ENCODE assay signal across 8 cellular contexts in the genomic region with DNA sequence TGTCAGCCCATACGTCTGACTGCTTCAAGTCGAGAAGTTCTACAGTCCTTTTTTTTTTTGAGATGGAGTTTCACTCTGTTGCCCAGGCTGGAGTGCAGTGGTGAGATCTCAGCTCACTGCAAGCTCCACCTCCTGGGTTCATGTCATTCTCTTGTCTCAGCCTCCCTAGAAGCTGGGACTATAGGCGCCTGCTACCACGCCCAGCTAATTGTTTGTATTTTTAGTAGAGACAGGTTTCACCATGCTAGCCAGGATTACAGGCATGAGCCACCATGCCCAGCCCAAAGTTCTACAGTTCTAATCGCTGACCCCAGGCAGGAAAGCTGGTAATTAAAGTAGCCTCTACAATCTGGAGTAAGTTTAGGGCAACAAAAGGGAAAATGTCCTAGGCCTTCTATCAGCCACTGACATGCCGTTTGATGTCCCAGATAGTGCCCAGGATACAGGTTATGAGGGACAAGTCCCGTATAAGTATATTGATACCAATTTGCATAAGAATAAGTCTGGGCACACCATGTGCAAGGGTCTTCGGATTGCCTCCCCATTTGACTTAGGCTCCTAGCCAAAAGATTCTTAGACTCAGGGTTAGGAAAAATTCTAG.
DNase-seq lines count a peak whose midpoint lies in the region; ATAC-seq, FAIRE-seq and TF ChIP-seq lines count a peak whose summit lies in the region.

No MANE protein-coding gene starts in this region.

- H3K4me1 ChIP-seq in K562 (replicated peaks in 1 of 2; ENCODE audit: control insufficient read depth in 2 of 2, insufficient read depth in 2 of 2, low read length in 2 of 2) (no peaks in the 10 kb centered on the region), suprapubic skin (no peaks in the 10 kb centered on the region)

- peak overlapping the region; percentile 41; the same call in 1 of the 2 replicates for H3K4me3 ChIP-seq in K562
- peak overlapping the region; percentile 42 for H3K4me3 ChIP-seq in suprapubic skin

- peak overlapping the region; percentile 87 for H3K27ac Mint-ChIP-seq in activated naive CD4-positive, alpha-beta T cell treated with anti-CD3 and anti-CD28 coated beads for 36 hours

- H3K9me3 Mint-ChIP-seq in activated naive CD4-positive, alpha-beta T cell treated with anti-CD3 and anti-CD28 coated beads for 36 hours, result peaks cover 10% of the 10 kb centered on the region

- ATAC-seq in HG03025 (IDR thresholded peaks at IDR 0.05; ENCODE audit: low FRiP score, unreplicated experiment) (peak; percentile 42), K562 (no peak)

- in situ Hi-C loops in K562 (cut with MboI), result no loop called here

- peak overlapping the region; percentile 81 for H3K4me3 Mint-ChIP-seq in activated naive CD4-positive, alpha-beta T cell treated with anti-CD3 and anti-CD28 coated beads for 36 hours

- no peak for TF ChIP-seq EP300 in K562 (IDR thresholded peaks at IDR 0.05; ENCODE audit: low read length)
- no peak for TF ChIP-seq EP300 in suprapubic skin (IDR thresholded peaks at IDR 0.05)

- POLR2A ChIA-PET in K562 (lab: Yijun Ruan, JAX), result no interaction called here

- H3K4me1 Mint-ChIP-seq in activated naive CD4-positive, alpha-beta T cell treated with anti-CD3 and anti-CD28 coated beads for 36 hours (ENCODE audit: low read depth), result peaks cover 38% of the 10 kb centered on the region

- H2AFZ ChIP-seq in K562 (ENCODE audit: low read depth, low read length), result no peak overlapping the region

- no peaks in the 10 kb centered on the region for H3K27me3 Mint-ChIP-seq in activated naive CD4-positive, alpha-beta T cell treated with anti-CD3 and anti-CD28 coated beads for 36 hours (ENCODE audit: low read depth)

- BruUV-seq in K562 (replicated peaks; lab: Mats Ljungman, UMichigan), result no TSS peak

- CTCF ChIA-PET in activated naive CD4-positive, alpha-beta T cell treated with anti-CD3 and anti-CD28 coated beads for 36 hours (lab: Charles Lee), result no interaction called here
- CTCF ChIA-PET in K562 (lab: Yijun Ruan, JAX; ENCODE audit: low intra/inter-chr PET ratio), result no interaction called here

- peaks cover 5% of the 10 kb centered on the region for H3K36me3 Mint-ChIP-seq in activated naive CD4-positive, alpha-beta T cell treated with anti-CD3 and anti-CD28 coated beads for 36 hours (ENCODE audit: low read depth)

- H3K36me3 ChIP-seq in K562 (ENCODE audit: control insufficient read depth, insufficient read depth, low read length) (no peaks in the 10 kb centered on the region), suprapubic skin (no peaks in the 10 kb centered on the region)

- no peak overlapping the region for H3K9ac ChIP-seq in K562 (ENCODE audit: insufficient read depth in 1 of 2, low read depth in 2 of 2, low read length in 2 of 2)

- TF ChIP-seq CTCF in K562 (IDR thresholded peaks at IDR 0.05 in 2 of 3, conservative IDR thresholded peaks at IDR 0.05 in 1 of 3; ENCODE audit: insufficient read depth in 2 of 3, low read depth in 1 of 3, low read length in 3 of 3) (no peak), suprapubic skin (IDR thresholded peaks at IDR 0.05) (no peak)

- H3K9me3 ChIP-seq in K562 (replicated peaks; ENCODE audit: control insufficient read depth, insufficient read depth, low read depth, low read length), result no peaks in the 10 kb centered on the region; the same call in 1 of the 2 replicates
- H3K9me3 ChIP-seq in suprapubic skin, result no peaks in the 10 kb centered on the region

- no peaks in the 10 kb centered on the region for H4K20me1 ChIP-seq in K562 (replicated peaks; ENCODE audit: control insufficient read depth, insufficient read depth, low read length)

- peak; percentile 44 for DNase-seq in activated naive CD4-positive, alpha-beta T cell treated with anti-CD3 and anti-CD28 coated beads for 36 hours
- DNase-seq in activated naive CD4-positive, alpha-beta T cell (lab: John Stamatoyannopoulos, UW), result no peak
- DNase-seq in OCI-M1 (lab: John Stamatoyannopoulos, UW) (peak; percentile 79), K562 (ENCODE audit: extremely low read depth in 1 of 4, low spot score in 3 of 4) (peak in 1 of 4 experiments; percentile 19), suprapubic skin (ENCODE audit: low spot score in 2 of 2) (no peak), head of caudate nucleus (no peak), epidermal melanocyte (ENCODE audit: insufficient read length, low spot score) (no peak)

- no peak overlapping the region for H3K27ac ChIP-seq in K562 (ENCODE audit: extremely low read depth, low read depth, low read length)
- no peak overlapping the region for H3K27ac ChIP-seq in suprapubic skin

- no peaks in the 10 kb centered on the region for H3K27me3 ChIP-seq in K562 (ENCODE audit: control insufficient read depth in 2 of 2, insufficient read depth in 2 of 2, low read length in 2 of 2)
- no peaks in the 10 kb centered on the region for H3K27me3 ChIP-seq in suprapubic skin

- no peak for TF ChIP-seq RAD21 in K562 (CRISPR knock-in tag; conservative IDR thresholded peaks at IDR 0.05 in 1 of 2, IDR thresholded peaks at IDR 0.05 in 1 of 2)

- WGBS in K562 (ENCODE audit: insufficient coverage, low coverage, missing lambda C conversion rate), result 15% methylated on average over 8 of the region's 8 CpGs
- WGBS in suprapubic skin, result 76% methylated on average over 8 of the region's 8 CpGs

- peak overlapping the region; percentile 55; the same call in 1 of the 2 replicates for H3K4me2 ChIP-seq in K562 (ENCODE audit: insufficient read depth, low read length)

- no peaks in the 10 kb centered on the region for H3K9me1 ChIP-seq in K562 (ENCODE audit: control insufficient read depth, insufficient read depth, low read length)

- intact Hi-C loops in activated naive CD4-positive, alpha-beta T cell treated with anti-CD3 and anti-CD28 coated beads for 36 hours (cut with micrococcal nuclease), result loop anchor here (1.0 to 2.0 kb wide), 2 partner anchors 17 to 46 kb away; no protein-coding TSS in a partner anchor
- intact Hi-C loops in K562 (cut with micrococcal nuclease) (no loop called here), head of caudate nucleus (cut with DNase I) (no loop called here)

- TF ChIP-seq POLR2A in K562 (conservative IDR thresholded peaks at IDR 0.05), result no peak
- TF ChIP-seq POLR2A in suprapubic skin (IDR thresholded peaks at IDR 0.05), result no peak

- no peak for FAIRE-seq in K562 (lab: Jason Lieb, UNC)

- H3K79me2 ChIP-seq in K562 (ENCODE audit: control insufficient read depth, insufficient read depth, low read length), result no peaks in the 10 kb centered on the region

TF ChIP-seq in K562, 482 proteins besides CTCF, POLR2A, EP300 and RAD21:
- TF ChIP-seq MAFG (tag; conservative IDR thresholded peaks at IDR 0.05) (no peak), PHF21A (IDR thresholded peaks at IDR 0.05; ENCODE audit: borderline replicate concordance, low read depth) (no peak), ESRRA (IDR thresholded peaks at IDR 0.05; ENCODE audit: borderline replicate concordance, low read depth) (no peak)
- TF ChIP-seq, protein P1, sequence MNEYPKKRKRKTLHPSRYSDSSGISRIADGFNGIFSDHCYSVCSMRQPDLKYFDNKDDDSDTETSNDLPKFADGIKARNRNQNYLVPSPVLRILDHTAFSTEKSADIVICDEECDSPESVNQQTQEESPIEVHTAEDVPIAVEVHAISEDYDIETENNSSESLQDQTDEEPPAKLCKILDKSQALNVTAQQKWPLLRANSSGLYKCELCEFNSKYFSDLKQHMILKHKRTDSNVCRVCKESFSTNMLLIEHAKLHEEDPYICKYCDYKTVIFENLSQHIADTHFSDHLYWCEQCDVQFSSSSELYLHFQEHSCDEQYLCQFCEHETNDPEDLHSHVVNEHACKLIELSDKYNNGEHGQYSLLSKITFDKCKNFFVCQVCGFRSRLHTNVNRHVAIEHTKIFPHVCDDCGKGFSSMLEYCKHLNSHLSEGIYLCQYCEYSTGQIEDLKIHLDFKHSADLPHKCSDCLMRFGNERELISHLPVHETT (CRISPR knock-in tag; conservative IDR thresholded peaks at IDR 0.05 in 1 of 2, IDR thresholded peaks at IDR 0.05 in 1 of 2), result 0 out of 4 replicates have a peak, but pooled peaks of 1 of the 2 experiments have one; percentile 27
- TF ChIP-seq, protein P2, sequence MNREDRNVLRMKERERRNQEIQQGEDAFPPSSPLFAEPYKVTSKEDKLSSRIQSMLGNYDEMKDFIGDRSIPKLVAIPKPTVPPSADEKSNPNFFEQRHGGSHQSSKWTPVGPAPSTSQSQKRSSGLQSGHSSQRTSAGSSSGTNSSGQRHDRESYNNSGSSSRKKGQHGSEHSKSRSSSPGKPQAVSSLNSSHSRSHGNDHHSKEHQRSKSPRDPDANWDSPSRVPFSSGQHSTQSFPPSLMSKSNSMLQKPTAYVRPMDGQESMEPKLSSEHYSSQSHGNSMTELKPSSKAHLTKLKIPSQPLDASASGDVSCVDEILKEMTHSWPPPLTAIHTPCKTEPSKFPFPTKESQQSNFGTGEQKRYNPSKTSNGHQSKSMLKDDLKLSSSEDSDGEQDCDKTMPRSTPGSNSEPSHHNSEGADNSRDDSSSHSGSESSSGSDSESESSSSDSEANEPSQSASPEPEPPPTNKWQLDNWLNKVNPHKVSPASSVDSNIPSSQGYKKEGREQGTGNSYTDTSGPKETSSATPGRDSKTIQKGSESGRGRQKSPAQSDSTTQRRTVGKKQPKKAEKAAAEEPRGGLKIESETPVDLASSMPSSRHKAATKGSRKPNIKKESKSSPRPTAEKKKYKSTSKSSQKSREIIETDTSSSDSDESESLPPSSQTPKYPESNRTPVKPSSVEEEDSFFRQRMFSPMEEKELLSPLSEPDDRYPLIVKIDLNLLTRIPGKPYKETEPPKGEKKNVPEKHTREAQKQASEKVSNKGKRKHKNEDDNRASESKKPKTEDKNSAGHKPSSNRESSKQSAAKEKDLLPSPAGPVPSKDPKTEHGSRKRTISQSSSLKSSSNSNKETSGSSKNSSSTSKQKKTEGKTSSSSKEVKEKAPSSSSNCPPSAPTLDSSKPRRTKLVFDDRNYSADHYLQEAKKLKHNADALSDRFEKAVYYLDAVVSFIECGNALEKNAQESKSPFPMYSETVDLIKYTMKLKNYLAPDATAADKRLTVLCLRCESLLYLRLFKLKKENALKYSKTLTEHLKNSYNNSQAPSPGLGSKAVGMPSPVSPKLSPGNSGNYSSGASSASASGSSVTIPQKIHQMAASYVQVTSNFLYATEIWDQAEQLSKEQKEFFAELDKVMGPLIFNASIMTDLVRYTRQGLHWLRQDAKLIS (CRISPR knock-in tag; IDR thresholded peaks at IDR 0.05), result no peak
TF ChIP-seq in K562: peak in this region for 1.

Comparison
In these comparisons a context has a peak if more than half of its experiments do, and no peak if none do; other contexts are left out.
1. DNase-seq: peak in activated naive CD4-positive, alpha-beta T cell treated with anti-CD3 and anti-CD28 coated beads for 36 hours (single experiment) and OCI-M1 (single experiment); none in activated naive CD4-positive, alpha-beta T cell (0 of 4), suprapubic skin (0 of 2), head of caudate nucleus (0 of 42) and epidermal melanocyte (single experiment).